In the genomic region with DNA sequence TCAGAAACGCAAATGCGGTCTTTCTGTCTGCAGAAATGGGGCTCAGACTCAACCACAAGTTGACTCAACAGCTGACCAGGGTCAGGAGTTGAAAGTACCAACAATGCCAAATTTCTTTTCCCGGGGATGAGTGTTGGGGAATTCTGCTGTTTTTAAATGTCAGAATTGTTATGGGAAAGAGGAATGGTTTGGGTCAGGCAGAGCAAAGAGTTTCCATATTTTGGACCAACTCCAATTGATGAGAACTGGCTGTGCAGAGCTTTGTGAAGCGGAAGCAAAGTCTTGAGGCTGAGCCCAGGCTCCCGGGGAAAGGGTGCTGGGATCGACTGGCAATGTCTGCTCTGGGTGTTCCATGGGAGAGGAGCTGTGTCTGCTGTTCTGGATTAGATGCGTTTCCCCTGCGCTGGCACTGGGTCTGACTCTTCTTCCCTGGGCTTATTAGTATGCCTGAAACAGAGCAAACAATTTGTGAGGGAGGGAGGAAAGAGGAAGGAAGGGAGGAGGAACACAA, we compare ENCODE assay signal across 9 cellular contexts. TPM values are rescaled to one million over a fixed set of nuclear protein-coding genes. Genes with fewer than 3 reads are reported as not detected.
DNase-seq lines count a peak whose midpoint lies in the region; ATAC-seq, FAIRE-seq and TF ChIP-seq lines count a peak whose summit lies in the region.
"Had no signal": no experiment of that assay in that cellular context is flagged by ENCODE, and none has a peak within 500 bp of the region (broad histone marks: within the 10 kb centered on the region; RNA-seq: fewer than 3 reads in every experiment).

No MANE protein-coding gene starts in this region.

- H3K4me2 ChIP-seq in astrocyte (ENCODE audit: low read length) = peak overlapping the region; percentile 65

- H2AFZ ChIP-seq in astrocyte (ENCODE audit: low read depth, low read length) = peak overlapping the region; percentile 4

- H3K4me3 Mint-ChIP-seq in astrocyte (ENCODE audit: unreplicated experiment) = peak overlapping the region; percentile 75
- no peak overlapping the region for H3K4me3 Mint-ChIP-seq in stimulated activated memory B cell treated with anti-CD40 and anti-IgM and Interleukin-4, amounts not matched to agents 10 μg/mL and 1 μg/mL and 100 μg/mL, for 72 hours

- H3K27ac ChIP-seq in astrocyte (ENCODE audit: low read depth, low read length) = peak overlapping the region; percentile 73

- H4K20me1 ChIP-seq in astrocyte (ENCODE audit: insufficient read depth, low read length) = no peaks in the 10 kb centered on the region

- no peaks in the 10 kb centered on the region for H3K9me3 ChIP-seq in astrocyte (ENCODE audit: insufficient read depth, low read depth, low read length)

- DNase-seq in LNCaP clone FGC (ENCODE audit: low read depth) (peak; percentile 75), astrocyte (ENCODE audit: low read depth) (peak; percentile 99), islet precursor cell (peak; percentile 57), GM12891 (ENCODE audit: insufficient read length, low spot score) (no peak), DMS 273 (lab: John Stamatoyannopoulos, UW; ENCODE audit: unreplicated experiment) (no peak)
- DNase-seq: SW 1271 had no signal

- peaks cover 2% of the 10 kb centered on the region for H3K9me3 Mint-ChIP-seq in astrocyte (ENCODE audit: unreplicated experiment)
- H3K9me3 Mint-ChIP-seq in stimulated activated memory B cell treated with anti-CD40 and anti-IgM and Interleukin-4, amounts not matched to agents 10 μg/mL and 1 μg/mL and 100 μg/mL, for 72 hours = no peaks in the 10 kb centered on the region

- TF ChIP-seq CTCF in LNCaP clone FGC (IDR thresholded peaks at IDR 0.05; ENCODE audit: control insufficient read depth, extremely low read depth, insufficient read depth) (no peak), astrocyte (IDR thresholded peaks at IDR 0.05; ENCODE audit: insufficient read depth, low read depth, low read length) (no peak)

- H3K79me2 ChIP-seq in astrocyte (ENCODE audit: insufficient read depth, low read length) = no peaks in the 10 kb centered on the region

- H3K9ac ChIP-seq in astrocyte (ENCODE audit: low read length) = peak overlapping the region; percentile 53

- H3K27me3 ChIP-seq in astrocyte (ENCODE audit: insufficient read depth, low read length) = no peaks in the 10 kb centered on the region

- no peak for TF ChIP-seq POLR2A in GM12891 (IDR thresholded peaks at IDR 0.05; ENCODE audit: low read depth, low read length)

- no peaks in the 10 kb centered on the region for H3K36me3 Mint-ChIP-seq in astrocyte (ENCODE audit: low read depth, unreplicated experiment)
- H3K36me3 Mint-ChIP-seq in stimulated activated memory B cell treated with anti-CD40 and anti-IgM and Interleukin-4, amounts not matched to agents 10 μg/mL and 1 μg/mL and 100 μg/mL, for 72 hours = no peaks in the 10 kb centered on the region

- H3K36me3 ChIP-seq in astrocyte (ENCODE audit: insufficient read depth, low read length) = no peaks in the 10 kb centered on the region

- H3K27me3 Mint-ChIP-seq in astrocyte (ENCODE audit: low read depth, unreplicated experiment) = no peaks in the 10 kb centered on the region
- no peaks in the 10 kb centered on the region for H3K27me3 Mint-ChIP-seq in stimulated activated memory B cell treated with anti-CD40 and anti-IgM and Interleukin-4, amounts not matched to agents 10 μg/mL and 1 μg/mL and 100 μg/mL, for 72 hours

- peaks cover 37% of the 10 kb centered on the region for H3K4me1 ChIP-seq in astrocyte (ENCODE audit: insufficient read depth, low read length)

- peak overlapping the region; percentile 97 for H3K27ac Mint-ChIP-seq in astrocyte (ENCODE audit: unreplicated experiment)
- peak overlapping the region; percentile 20 for H3K27ac Mint-ChIP-seq in stimulated activated memory B cell treated with anti-CD40 and anti-IgM and Interleukin-4, amounts not matched to agents 10 μg/mL and 1 μg/mL and 100 μg/mL, for 72 hours

- no peak overlapping the region for H3K4me3 ChIP-seq in LNCaP clone FGC (ENCODE audit: low read depth, low read length)
- peak overlapping the region; percentile 5 for H3K4me3 ChIP-seq in astrocyte (ENCODE audit: insufficient read depth, low read depth, low read length)

- FAIRE-seq in astrocyte (lab: Jason Lieb, UNC) (peak; percentile 82), GM12891 (lab: Jason Lieb, UNC) (no peak)

- no peak for ATAC-seq in stimulated activated memory B cell treated with anti-CD40 and anti-IgM and Interleukin-4, amounts not matched to agents 10 μg/mL and 1 μg/mL and 100 μg/mL, for 72 hours
- no peak for ATAC-seq in GM19328 (IDR thresholded peaks at IDR 0.05; ENCODE audit: unreplicated experiment)
- ATAC-seq in HG03097 (IDR thresholded peaks at IDR 0.05; ENCODE audit: low FRiP score, unreplicated experiment) = no peak

- H3K4me1 Mint-ChIP-seq in astrocyte (ENCODE audit: low read depth, unreplicated experiment) = peaks cover 34% of the 10 kb centered on the region
- H3K4me1 Mint-ChIP-seq in stimulated activated memory B cell treated with anti-CD40 and anti-IgM and Interleukin-4, amounts not matched to agents 10 μg/mL and 1 μg/mL and 100 μg/mL, for 72 hours = peaks cover 35% of the 10 kb centered on the region

TF ChIP-seq in GM12891, 5 proteins besides CTCF, POLR2A, EP300 and RAD21:
- no peak for TF ChIP-seq TAF1 (IDR thresholded peaks at IDR 0.05; ENCODE audit: low read depth, low read length)
- TF ChIP-seq POU2F2 (IDR thresholded peaks at IDR 0.05; ENCODE audit: low read depth, low read length) = no peak

RNA-seq across cellular contexts. Expression of a gene that starts 36.2 kb away (rescaled TPM):
- total RNA-seq in astrocyte = 56.4 and 61.0 TPM in 2 replicates
- 146 TPM for polyA plus RNA-seq in GM12891 (2012; ENCODE audit: low read depth, missing spikeins)

RNA-seq across cellular contexts. Expression of a gene that starts 57.4 kb away (rescaled TPM):
- total RNA-seq in astrocyte = 2,278 and 2,469 TPM in 2 replicates
- polyA plus RNA-seq in GM12891 (2012; ENCODE audit: low read depth, missing spikeins) = 164 TPM

Comparison
In these comparisons a context has a peak if more than half of its experiments do, and no peak if none do; other contexts are left out.
1. DNase-seq: peak in LNCaP clone FGC (single experiment), astrocyte (single experiment) and islet precursor cell (single experiment); none in GM12891 (single experiment) and DMS 273 (single experiment).